In genomic region chr3:130111865-130112650, GRCh38 we compare ENCODE assay signal across 8 cellular contexts. TPM values are rescaled to one million over a fixed set of nuclear protein-coding genes. Genes with fewer than 3 reads are reported as not detected.
DNase-seq lines count a peak whose midpoint lies in the region; ATAC-seq and TF ChIP-seq lines count a peak whose summit lies in the region.
"Not testable (repeated sequence)": the region's sequence is repeated elsewhere in the genome, so short reads cannot be mapped to it uniquely, and the experiment has no call there.

No MANE protein-coding gene starts in this region.

- peak overlapping the region; percentile 68 for H3K27ac ChIP-seq in muscle layer of colon (ENCODE audit: low read depth, low read length)

- TF ChIP-seq CTCF in Calu3 (IDR thresholded peaks at IDR 0.05; ENCODE audit: unreplicated experiment); Loucy (conservative IDR thresholded peaks at IDR 0.05; ENCODE audit: low read length): not testable (repeated sequence)

- peak overlapping the region; percentile 88 for H3K9ac ChIP-seq in Loucy (ENCODE audit: low read depth, low read length, poor library complexity, severe bottlenecking)
- H3K9ac ChIP-seq in muscle layer of colon (ENCODE audit: low read length): not testable (repeated sequence)

- not testable (repeated sequence) for H3F3A ChIP-seq in Loucy (ENCODE audit: low read depth)

- ATAC-seq in activated T-cell treated with anti-CD3 and anti-CD28 coated beads, Interleukin-2, amount 50 U/mL, for 72 hours (replicated peaks in 1 of 2): peak; percentile 63
- ATAC-seq in esophagus mucosa: peak; percentile 72

- peaks cover 27% of the 10 kb centered on the region for H3K4me1 Mint-ChIP-seq in Calu3 (ENCODE audit: low read depth, unreplicated experiment)
- peaks cover 33% of the 10 kb centered on the region for H3K4me1 Mint-ChIP-seq in activated T-cell treated with anti-CD3 and anti-CD28 coated beads, Interleukin-2, amount 50 U/mL, for 72 hours (ENCODE audit: low read depth)

- H3K27me3 Mint-ChIP-seq in Calu3 (ENCODE audit: unreplicated experiment); activated T-cell treated with anti-CD3 and anti-CD28 coated beads, Interleukin-2, amount 50 U/mL, for 72 hours (ENCODE audit: low read depth): not testable (repeated sequence)

- H3K9me3 Mint-ChIP-seq in Calu3 (ENCODE audit: low read depth, unreplicated experiment); activated T-cell treated with anti-CD3 and anti-CD28 coated beads, Interleukin-2, amount 50 U/mL, for 72 hours: not testable (repeated sequence)

- H3K36me3 ChIP-seq in Loucy (ENCODE audit: insufficient read depth, low read length); muscle layer of colon (ENCODE audit: insufficient read depth, low read length): not testable (repeated sequence)

- H3K4me3 Mint-ChIP-seq in Calu3 (ENCODE audit: low read depth, unreplicated experiment): peak overlapping the region; percentile 93
- H3K4me3 Mint-ChIP-seq in activated T-cell treated with anti-CD3 and anti-CD28 coated beads, Interleukin-2, amount 50 U/mL, for 72 hours: peak overlapping the region; percentile 94 to 97

- H3K9me2 ChIP-seq in Loucy (replicated peaks; ENCODE audit: low read depth, low read length): not testable (repeated sequence)

- peak overlapping the region; percentile 87 for H2AFZ ChIP-seq in Loucy (ENCODE audit: low read length)

- peak overlapping the region; percentile 79 for H3K27ac Mint-ChIP-seq in Calu3 (ENCODE audit: unreplicated experiment)
- H3K27ac Mint-ChIP-seq in activated T-cell treated with anti-CD3 and anti-CD28 coated beads, Interleukin-2, amount 50 U/mL, for 72 hours: peak overlapping the region; percentile 93

- DNase-seq in Calu3 (peak; percentile 100), GOT3 (lab: John Stamatoyannopoulos, UW) (peak; percentile 100), RPMI8226 (peak; percentile 91)
- DNase-seq in activated T-cell treated with anti-CD3 and anti-CD28 coated beads, Interleukin-2, amount 50 U/mL, for 72 hours: peak; percentile 99
- DNase-seq in stimulated activated CD8-positive, alpha-beta memory T cell treated with anti-CD3 and anti-CD28 coated beads, Interleukin-2, amount 100 ng/mL, for 48 hours (ENCODE audit: low read depth in 2 of 2): peak; percentile 96 to 99

- not testable (repeated sequence) for H3K27me3 ChIP-seq in Loucy (ENCODE audit: insufficient read depth, low read length, poor library complexity, severe bottlenecking); muscle layer of colon (ENCODE audit: control insufficient read depth in 1 of 2, insufficient read depth in 2 of 2, low read length in 2 of 2)

- peaks cover 40% of the 10 kb centered on the region for H3K36me3 Mint-ChIP-seq in Calu3 (ENCODE audit: insufficient read depth, unreplicated experiment)
- not testable (repeated sequence) for H3K36me3 Mint-ChIP-seq in activated T-cell treated with anti-CD3 and anti-CD28 coated beads, Interleukin-2, amount 50 U/mL, for 72 hours (ENCODE audit: insufficient read depth in 2 of 2)

- intact Hi-C loops in Calu3 (cut with micrococcal nuclease; ENCODE audit: unreplicated experiment): not testable (repeated sequence)

- not testable (repeated sequence) for H4K20me1 ChIP-seq in Loucy (ENCODE audit: insufficient read depth, low read length, poor library complexity, severe bottlenecking)

- peak overlapping the region; percentile 80 for H3K4me2 ChIP-seq in Loucy (ENCODE audit: low read depth, low read length, poor library complexity, severe bottlenecking)

- H3K4me3 ChIP-seq in Loucy (ENCODE audit: low read length, poor library complexity, severe bottlenecking) (peak overlapping the region; percentile 93), muscle layer of colon (ENCODE audit: low read depth in 1 of 2, low read length in 2 of 2) (peak overlapping the region; percentile 38 to 73)

- BruUV-seq in Calu3 (replicated peaks; lab: Mats Ljungman, UMichigan): not testable (repeated sequence)

- H3K9me3 ChIP-seq in Loucy (ENCODE audit: insufficient read depth, low read depth, low read length); muscle layer of colon (ENCODE audit: low read length): not testable (repeated sequence)

- CTCF ChIA-PET in Calu3 (lab: Charles Lee): interaction anchor here (0.6 to 3.1 kb wide), 9 partner anchors 14 to 622 kb away, joined by 3 to 20 read pairs (median 3); no protein-coding TSS in a partner anchor

- not testable (repeated sequence) for H3K79me2 ChIP-seq in Loucy (ENCODE audit: insufficient read depth, low read length)

- H3K4me1 ChIP-seq in Loucy (ENCODE audit: insufficient read depth, low read length, poor library complexity, severe bottlenecking); muscle layer of colon (ENCODE audit: insufficient read depth, low read length): not testable (repeated sequence)

RNA-seq across cellular contexts. Expression of gene ALG1L2, which starts 30.4 kb away (rescaled TPM):
- total RNA-seq in Calu3 (2022) (1.6 and 2.0 TPM in 2 replicates), esophagus mucosa (not detected)
- not detected for total RNA-seq in activated T-cell treated with anti-CD3 and anti-CD28 coated beads, Interleukin-2, amount 50 U/mL, for 72 hours

Comparison
In these comparisons a context has a peak if more than half of its experiments do, and no peak if none do; other contexts are left out.
1. Peak in every context shown above with its lines: DNase-seq, ATAC-seq, H3K4me3 ChIP-seq and H3K27ac ChIP-seq.